Comparison of ENCODE assay signal across 20 cellular contexts in genomic region chr19:18794692-18795091, GRCh38. TPM values are rescaled to one million over a fixed set of nuclear protein-coding genes. Genes with fewer than 3 reads are reported as not detected.
A peak's percentile ranks its signal among the peaks of the same experiment; 100 is the strongest.
DNase-seq lines count a peak whose midpoint lies in the region; ATAC-seq, FAIRE-seq and TF ChIP-seq lines count a peak whose summit lies in the region.
"Had no signal": no experiment of that assay in that cellular context is flagged by ENCODE, and none has a peak within 500 bp of the region (broad histone marks: within the 10 kb centered on the region; RNA-seq: fewer than 3 reads in every experiment).

No MANE protein-coding gene starts in this region.

- H3K27ac ChIP-seq in HEK293 (ENCODE audit: extremely low read depth, low read depth, low read length) (no peak overlapping the region), K562 (ENCODE audit: extremely low read depth, low read depth, low read length) (no peak overlapping the region), osteoblast (ENCODE audit: low read depth, low read length) (no peak overlapping the region)

- H3K36me3 ChIP-seq in HEK293 (ENCODE audit: control insufficient read depth in 2 of 2, insufficient read depth in 1 of 2, low read length in 2 of 2): no peaks in the 10 kb centered on the region
- no peaks in the 10 kb centered on the region for H3K36me3 ChIP-seq in K562 (ENCODE audit: control insufficient read depth, insufficient read depth, low read length)
- no peaks in the 10 kb centered on the region for H3K36me3 ChIP-seq in osteoblast (ENCODE audit: insufficient read depth, low read length)

- TF ChIP-seq RAD21 in K562 (CRISPR knock-in tag; conservative IDR thresholded peaks at IDR 0.05 in 1 of 2, IDR thresholded peaks at IDR 0.05 in 1 of 2): no peak

- FAIRE-seq in K562 (lab: Jason Lieb, UNC): no peak
- FAIRE-seq: GM12891, GM18507, H54 had no signal

- TF ChIP-seq POLR2A in K562 (conservative IDR thresholded peaks at IDR 0.05): no peak

- H3K79me2 ChIP-seq in K562 (ENCODE audit: control insufficient read depth, insufficient read depth, low read length) (no peaks in the 10 kb centered on the region), osteoblast (ENCODE audit: insufficient read depth, low read length) (no peaks in the 10 kb centered on the region)

- H3K4me3 ChIP-seq in HEK293 (ENCODE audit: low read depth, low read length) (no peak overlapping the region), K562 (no peak overlapping the region), osteoblast (ENCODE audit: insufficient read depth, low read length) (no peak overlapping the region)

- DNase-seq in K562 (ENCODE audit: extremely low read depth in 1 of 4, low spot score in 3 of 4): no peak
- DNase-seq in osteoblast (ENCODE audit: insufficient read length, low spot score, missing footprints): peak; percentile 2
- no peak for DNase-seq in SW480 (ENCODE audit: low spot score)
- DNase-seq in NCI-H1105 (lab: John Stamatoyannopoulos, UW): no peak
- DNase-seq: Calu3; CD4-positive, alpha-beta memory T cell; COR-L47; DMS53; DMS79 treated with DMSO at 0.1 percent for 48 hours; GF-D8; GM23248; HCEC 1CT had no signal

- intact Hi-C loops in K562 (cut with micrococcal nuclease): no loop called here

- no peak overlapping the region for H3K9ac ChIP-seq in K562 (ENCODE audit: insufficient read depth in 1 of 2, low read depth in 2 of 2, low read length in 2 of 2)
- H3K9ac ChIP-seq: GM23248 had no signal

- H3K9me3 ChIP-seq in HEK293 (ENCODE audit: control insufficient read depth, insufficient read depth, low read depth, low read length): no peaks in the 10 kb centered on the region
- no peaks in the 10 kb centered on the region for H3K9me3 ChIP-seq in K562 (replicated peaks; ENCODE audit: control insufficient read depth, insufficient read depth, low read depth, low read length)
- H3K9me3 ChIP-seq in osteoblast (ENCODE audit: low read depth, low read length): no peaks in the 10 kb centered on the region

- 63% methylated on average over 6 of the region's 6 CpGs for WGBS in K562 (ENCODE audit: insufficient coverage, low coverage, missing lambda C conversion rate)

- TF ChIP-seq CTCF in HEK293 (tag by site-specific recombination; IDR thresholded peaks at IDR 0.05): no peak
- no peak for TF ChIP-seq CTCF in K562 (IDR thresholded peaks at IDR 0.05 in 2 of 3, conservative IDR thresholded peaks at IDR 0.05 in 1 of 3; ENCODE audit: insufficient read depth in 2 of 3, low read depth in 1 of 3, low read length in 3 of 3)
- no peak for TF ChIP-seq CTCF in osteoblast (IDR thresholded peaks at IDR 0.05; ENCODE audit: extremely low read depth, low read depth, low read length)

- H3K4me1 ChIP-seq in HEK293 (ENCODE audit: control insufficient read depth, insufficient read depth, low read length) (no peaks in the 10 kb centered on the region), K562 (replicated peaks in 1 of 2; ENCODE audit: control insufficient read depth in 2 of 2, insufficient read depth in 2 of 2, low read length in 2 of 2) (peaks cover 0 to 35% of the 10 kb centered on the region in 2 experiments; a peak in 2 of 5 replicates), osteoblast (ENCODE audit: insufficient read depth, low read length) (peaks cover 9% of the 10 kb centered on the region)

- in situ Hi-C loops in K562 (cut with MboI): no loop called here

- POLR2A ChIA-PET in HEK293 (lab: Yijun Ruan, JAX) (interaction anchor here (0.6 to 0.8 kb wide), 2 partner anchors 37 to 456 kb away, joined by 3 read pairs; partner anchors contain the start of gene UPF1), K562 (lab: Yijun Ruan, JAX) (interaction anchor here (0.6 kb wide), 1 partner anchor 38 kb away, joined by 4 read pairs; no protein-coding TSS in a partner anchor)

- no peak for ATAC-seq in K562
- ATAC-seq in GM21515 (IDR thresholded peaks at IDR 0.05; ENCODE audit: unreplicated experiment): no peak

- no peak for TF ChIP-seq EP300 in K562 (IDR thresholded peaks at IDR 0.05; ENCODE audit: low read length)

- H3K4me2 ChIP-seq in K562 (ENCODE audit: insufficient read depth, low read length) (no peak overlapping the region), osteoblast (ENCODE audit: insufficient read depth, low read length) (no peak overlapping the region)

- H2AFZ ChIP-seq in K562 (ENCODE audit: low read depth, low read length): no peak overlapping the region
- H2AFZ ChIP-seq in osteoblast (ENCODE audit: low read length): no peak overlapping the region

- BruUV-seq in K562 (replicated peaks; lab: Mats Ljungman, UMichigan): no TSS peak

- H4K20me1 ChIP-seq in K562 (replicated peaks; ENCODE audit: control insufficient read depth, insufficient read depth, low read length) (peaks cover 15% of the 10 kb centered on the region; the same call in 1 of the 2 replicates), osteoblast (ENCODE audit: insufficient read depth, low read length) (no peaks in the 10 kb centered on the region)

- H3K27me3 ChIP-seq in K562 (ENCODE audit: control insufficient read depth in 2 of 2, insufficient read depth in 2 of 2, low read length in 2 of 2) (peaks cover 12 to 38% of the 10 kb centered on the region in 2 experiments; a peak in 4 of 5 replicates), osteoblast (ENCODE audit: insufficient read depth, low read length) (peaks cover 46% of the 10 kb centered on the region)

- CTCF ChIA-PET in HEK293 (lab: Yijun Ruan, JAX) (interaction anchor here (0.6 kb wide), 1 partner anchor 47 kb away, joined by 3 read pairs; no protein-coding TSS in a partner anchor), K562 (lab: Yijun Ruan, JAX; ENCODE audit: low intra/inter-chr PET ratio) (no interaction called here)

- H3K9me1 ChIP-seq in K562 (ENCODE audit: control insufficient read depth, insufficient read depth, low read length): no peaks in the 10 kb centered on the region

TF ChIP-seq in HEK293, 187 proteins besides CTCF, POLR2A, EP300 and RAD21:
- no peak for TF ChIP-seq ZBTB7A (tag by site-specific recombination; IDR thresholded peaks at IDR 0.05; ENCODE audit: low read depth)
- no peak for TF ChIP-seq ZNF530 (tag by site-specific recombination; IDR thresholded peaks at IDR 0.05; ENCODE audit: low read depth)
- TF ChIP-seq ZNF768 (tag by site-specific recombination; IDR thresholded peaks at IDR 0.05): 0 out of 2 replicates have a peak, but pooled peaks have one; percentile 9

TF ChIP-seq in K562, 482 proteins besides CTCF, POLR2A, EP300 and RAD21 (continues in another document):
- no peak for TF ChIP-seq ZBTB12 (CRISPR knock-in tag; IDR thresholded peaks at IDR 0.05)

RNA-seq across cellular contexts. Expression of gene COMP, which starts 3.6 kb away (rescaled TPM):
- total RNA-seq in K562 (2011; cell fraction: chromatin; rRNA removed; ENCODE audit: low replicate concordance): not detected in 2 replicates
- not detected in 2 replicates for total RNA-seq in K562 (2011; cell fraction: nucleolus; rRNA removed)
- total RNA-seq in K562 (2011; cell fraction: nucleoplasm; rRNA removed): not detected in 2 replicates
- total RNA-seq in K562 (2014; rRNA removed) (not detected in 2 replicates), K562 (2014; rRNA removed; fragmentation: Illumina TruSeq; extraction: Trizol) (not detected in 2 replicates), K562 (2015; rRNA removed; fragmentation: Illumina TruSeq; extraction: Trizol) (not detected in 2 replicates), K562 (2021) (0.07 TPM in 1 of 2 replicates, not detected in the other), osteoblast (12.4 and 14.8 TPM in 2 replicates)
- polyA plus RNA-seq in K562 (2011; rRNA removed) (not detected in 2 replicates), K562 (2014; fragmentation: Illumina TruSeq; extraction: Trizol) (not detected in 2 replicates), K562 (2014; fragmentation: Nextera tagmentation; extraction: Ambion mirVana) (not detected), K562 (2014; rRNA removed) (not detected in 2 replicates)
- polyA plus RNA-seq in K562 (2011; cell fraction: cytosol; rRNA removed): not detected in 2 replicates
- polyA plus RNA-seq in K562 (2011; cell fraction: nucleus; rRNA removed): not detected in 2 replicates
- not detected in 2 replicates for polyA plus RNA-seq in K562 (2012)
- polyA minus RNA-seq in K562 (2011; rRNA and poly(A)+ RNA removed): not detected in 2 replicates
- polyA minus RNA-seq in K562 (2011; cell fraction: cytosol; rRNA and poly(A)+ RNA removed): not detected in 2 replicates
- polyA minus RNA-seq in K562 (2011; cell fraction: nucleus; rRNA and poly(A)+ RNA removed): not detected in 2 replicates
- total RNA-seq: A172; A673; Calu3; CD4-positive, alpha-beta memory T cell; Daoy had no signal
- polyA plus RNA-seq: CD4-positive, alpha-beta memory T cell had no signal

RNA-seq across cellular contexts. Expression of gene UPF1, which starts 37.1 kb away (rescaled TPM):
- 164 and 380 TPM in 2 replicates for total RNA-seq in K562 (2011; cell fraction: chromatin; rRNA removed; ENCODE audit: low replicate concordance)
- 194 and 199 TPM in 2 replicates for total RNA-seq in K562 (2011; cell fraction: nucleolus; rRNA removed)
- total RNA-seq in K562 (2011; cell fraction: nucleoplasm; rRNA removed): 117 and 137 TPM in 2 replicates
- 59.6 and 66.0 TPM in 2 replicates for total RNA-seq in K562 (2014; rRNA removed)
- total RNA-seq in K562 (2014; rRNA removed; fragmentation: Illumina TruSeq; extraction: Trizol): 24.6 and 27.9 TPM in 2 replicates
- 27.8 and 31.1 TPM in 2 replicates for total RNA-seq in K562 (2015; rRNA removed; fragmentation: Illumina TruSeq; extraction: Trizol)
- total RNA-seq in K562 (2021): 98.8 and 103 TPM in 2 replicates
- polyA plus RNA-seq in K562 (2011; rRNA removed): 21.5 and 44.9 TPM in 2 replicates
- 21.0 and 30.1 TPM in 2 replicates for polyA plus RNA-seq in K562 (2011; cell fraction: cytosol; rRNA removed)
- 96.8 and 126 TPM in 2 replicates for polyA plus RNA-seq in K562 (2011; cell fraction: nucleus; rRNA removed)
- polyA plus RNA-seq in K562 (2012): 49.2 and 51.8 TPM in 2 replicates
- polyA plus RNA-seq in K562 (2014; fragmentation: Illumina TruSeq; extraction: Trizol): 47.1 and 49.1 TPM in 2 replicates
- under 1 TPM; 0.34 to 0.71 TPM for polyA plus RNA-seq in K562 (2014; fragmentation: Nextera tagmentation; extraction: Ambion mirVana)
- 36.5 and 40.7 TPM in 2 replicates for polyA plus RNA-seq in K562 (2014; rRNA removed)
- 68.3 and 101 TPM in 2 replicates for polyA minus RNA-seq in K562 (2011; rRNA and poly(A)+ RNA removed)
- polyA minus RNA-seq in K562 (2011; cell fraction: cytosol; rRNA and poly(A)+ RNA removed): 99.1 and 134 TPM in 2 replicates
- polyA minus RNA-seq in K562 (2011; cell fraction: nucleus; rRNA and poly(A)+ RNA removed): 61.1 and 76.9 TPM in 2 replicates
- total RNA-seq in osteoblast: 36.6 and 41.0 TPM in 2 replicates

Comparison
In these comparisons a context has a peak if more than half of its experiments do, and no peak if none do; other contexts are left out.
1. RNA of gene COMP, which starts 3.6 kb away (total RNA-seq): 12.4 to 14.8 TPM in osteoblast; 0.07 TPM in K562; every median in the first group is over 10 times any median in the second.